ENCODE assay signal across 8 cellular contexts in the genomic region with DNA sequence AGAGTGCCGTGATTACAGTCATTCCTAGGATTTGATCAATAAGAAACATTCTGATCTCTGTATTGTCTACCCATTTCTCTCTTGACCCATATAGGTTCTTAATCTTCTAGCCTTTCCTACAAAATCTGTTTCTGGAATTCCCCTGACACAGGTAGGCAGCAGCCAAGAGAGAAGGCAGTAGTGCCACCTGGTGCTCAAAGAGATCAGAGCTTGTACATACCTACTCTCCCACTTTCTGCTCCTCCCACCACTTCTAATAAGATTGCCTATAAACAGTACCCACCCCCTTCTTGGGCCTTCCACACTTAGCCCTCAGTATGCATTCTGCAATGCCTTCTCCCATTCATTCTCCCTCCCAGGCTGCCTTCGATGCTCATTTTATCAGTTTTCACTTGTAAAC.
DNase-seq lines count a peak whose midpoint lies in the region; ATAC-seq and TF ChIP-seq lines count a peak whose summit lies in the region.

No MANE protein-coding gene starts in this region.

- no peaks in the 10 kb centered on the region for H3K27me3 Mint-ChIP-seq in activated CD4-positive, alpha-beta memory T cell treated with anti-CD3 and anti-CD28 coated beads, Interleukin-2, amount 10 ng/mL, durations not matched to agents 7 days and 5 days
- peaks cover 0 to 3% (median 1%) of the 10 kb centered on the region in 3 donors for H3K27me3 Mint-ChIP-seq in CD14-positive monocyte (ENCODE audit: low read depth in 3 of 3)

- CTCF ChIA-PET in activated CD4-positive, alpha-beta memory T cell treated with anti-CD3 and anti-CD28 coated beads, Interleukin-2, amount 10 ng/mL, durations not matched to agents 7 days and 5 days (lab: Charles Lee): no interaction called here

- H3K36me3 Mint-ChIP-seq in activated CD4-positive, alpha-beta memory T cell treated with anti-CD3 and anti-CD28 coated beads, Interleukin-2, amount 10 ng/mL, durations not matched to agents 7 days and 5 days (ENCODE audit: low read depth): no peaks in the 10 kb centered on the region
- H3K36me3 Mint-ChIP-seq in CD14-positive monocyte: no peaks in the 10 kb centered on the region

- H3K4me3 Mint-ChIP-seq in activated CD4-positive, alpha-beta memory T cell treated with anti-CD3 and anti-CD28 coated beads, Interleukin-2, amount 10 ng/mL, durations not matched to agents 7 days and 5 days: no peak overlapping the region
- no peak overlapping the region for H3K4me3 Mint-ChIP-seq in CD14-positive monocyte

- H3K27ac Mint-ChIP-seq in activated CD4-positive, alpha-beta memory T cell treated with anti-CD3 and anti-CD28 coated beads, Interleukin-2, amount 10 ng/mL, durations not matched to agents 7 days and 5 days: no peak overlapping the region
- H3K27ac Mint-ChIP-seq in CD14-positive monocyte: no peak overlapping the region

- no peak overlapping the region for H3K4me3 ChIP-seq in left lung

- no peaks in the 10 kb centered on the region for H3K9me3 Mint-ChIP-seq in activated CD4-positive, alpha-beta memory T cell treated with anti-CD3 and anti-CD28 coated beads, Interleukin-2, amount 10 ng/mL, durations not matched to agents 7 days and 5 days
- H3K9me3 Mint-ChIP-seq in CD14-positive monocyte: no peaks in the 10 kb centered on the region

- ATAC-seq in GM21423 (IDR thresholded peaks at IDR 0.05; ENCODE audit: unreplicated experiment) (peak; percentile 61), left lung (peak; percentile 94), HG03457 (IDR thresholded peaks at IDR 0.05; ENCODE audit: unreplicated experiment) (no peak)

- no peak overlapping the region for H3K27ac ChIP-seq in left lung

- DNase-seq in Daoy (ENCODE audit: low read depth): peak; percentile 60
- peak; percentile 29 for DNase-seq in NCI-H1048 (lab: John Stamatoyannopoulos, UW)
- peak; percentile 21 for DNase-seq in activated CD4-positive, alpha-beta memory T cell treated with anti-CD3 and anti-CD28 coated beads, Interleukin-2, amount 10 ng/mL, durations not matched to agents 7 days and 5 days
- no peak for DNase-seq in left lung
- no peak for DNase-seq in CD14-positive monocyte (ENCODE audit: low spot score)
- DNase-seq in effector CD4-positive, alpha-beta T cell: no peak

- intact Hi-C loops in left lung (cut with DNase I) (no loop called here), CD14-positive monocyte (cut with micrococcal nuclease) (no loop called here)

- H3K4me1 Mint-ChIP-seq in activated CD4-positive, alpha-beta memory T cell treated with anti-CD3 and anti-CD28 coated beads, Interleukin-2, amount 10 ng/mL, durations not matched to agents 7 days and 5 days: peaks cover 3% of the 10 kb centered on the region
- no peaks in the 10 kb centered on the region for H3K4me1 Mint-ChIP-seq in CD14-positive monocyte

- POLR2A ChIA-PET in activated CD4-positive, alpha-beta memory T cell treated with anti-CD3 and anti-CD28 coated beads, Interleukin-2, amount 10 ng/mL, durations not matched to agents 7 days and 5 days (lab: Charles Lee): no interaction called here

- no peaks in the 10 kb centered on the region for H3K36me3 ChIP-seq in left lung

- no peaks in the 10 kb centered on the region for H3K9me3 ChIP-seq in left lung

- no peak for TF ChIP-seq CTCF in left lung (IDR thresholded peaks at IDR 0.05)
- no peak for TF ChIP-seq CTCF in CD14-positive monocyte (IDR thresholded peaks at IDR 0.05)

- no peaks in the 10 kb centered on the region for H3K27me3 ChIP-seq in left lung

- H3K4me1 ChIP-seq in left lung: no peaks in the 10 kb centered on the region

Comparison
In these comparisons a context has a peak if more than half of its experiments do, and no peak if none do; other contexts are left out.
1. DNase-seq: peak in Daoy (single experiment), NCI-H1048 (single experiment) and activated CD4-positive, alpha-beta memory T cell treated with anti-CD3 and anti-CD28 coated beads, Interleukin-2, amount 10 ng/mL, durations not matched to agents 7 days and 5 days (single experiment); none in left lung (0 of 2), CD14-positive monocyte (single experiment) and effector CD4-positive, alpha-beta T cell (single experiment).